ENCODE assay signal across 22 cellular contexts in genomic region chr10:22445460-22445859, GRCh38.
DNase-seq lines count a peak whose midpoint lies in the region; ATAC-seq, FAIRE-seq and TF ChIP-seq lines count a peak whose summit lies in the region.
"Had no signal": no experiment of that assay in that cellular context is flagged by ENCODE, and none has a peak within 500 bp of the region (broad histone marks: within the 10 kb centered on the region; RNA-seq: fewer than 3 reads in every experiment).

No MANE protein-coding gene starts in this region.

- peaks cover 0 to 2% (median 0%) of the 10 kb centered on the region in 5 donors for H3K9me3 Mint-ChIP-seq in CD8-positive, alpha-beta memory T cell
- H3K9me3 Mint-ChIP-seq: CD8-positive, alpha-beta T cell; H9; HFFc6 had no signal

- ATAC-seq in HepG2 = peak; percentile 31; the same call in 1 of the 3 replicates
- no peak for ATAC-seq in right lobe of liver
- ATAC-seq: CD8-positive, alpha-beta T cell; HCT116 had no signal

- in situ Hi-C loops in HepG2 (cut with HindIII; ENCODE audit: extremely low pct_ligation_motif_present, low pct_unique_long_range_greater_than_20kb) = no loop called here

- H3K36me3 ChIP-seq in HepG2 (replicated peaks in 1 of 2; ENCODE audit: control insufficient read depth in 1 of 2, insufficient read depth in 2 of 2, low read length in 2 of 2) = no peaks in the 10 kb centered on the region
- no peaks in the 10 kb centered on the region for H3K36me3 ChIP-seq in right lobe of liver
- no peaks in the 10 kb centered on the region for H3K36me3 ChIP-seq in hepatocyte (replicated peaks; ENCODE audit: insufficient read depth, low read depth)
- H3K36me3 ChIP-seq in mesodermal cell (ENCODE audit: control insufficient read depth, insufficient read depth, low read length) = no peaks in the 10 kb centered on the region
- H3K36me3 ChIP-seq in CD8-positive, alpha-beta memory T cell (ENCODE audit: insufficient read depth, low read length) = no peaks in the 10 kb centered on the region
- no peaks in the 10 kb centered on the region for H3K36me3 ChIP-seq in adrenal gland (replicated peaks in 1 of 2)
- H3K36me3 ChIP-seq: BLaER1 had no signal

- TF ChIP-seq POLR2A in HepG2 (IDR thresholded peaks at IDR 0.05; ENCODE audit: insufficient read depth in 1 of 2, low read depth in 2 of 2, low read length in 2 of 2) = no peak
- no peak for TF ChIP-seq POLR2A in right lobe of liver (IDR thresholded peaks at IDR 0.05)
- no peak for TF ChIP-seq POLR2A in adrenal gland (IDR thresholded peaks at IDR 0.05)

- no peak for TF ChIP-seq CTCF in HepG2 (CRISPR knock-in tag; IDR thresholded peaks at IDR 0.05)
- TF ChIP-seq CTCF in right lobe of liver (IDR thresholded peaks at IDR 0.05) = no peak
- no peak for TF ChIP-seq CTCF in hepatocyte (IDR thresholded peaks at IDR 0.05; ENCODE audit: poor library complexity)
- no peak for TF ChIP-seq CTCF in adrenal gland (IDR thresholded peaks at IDR 0.05)

- H3K27ac Mint-ChIP-seq in CD8-positive, alpha-beta memory T cell = no peak overlapping the region
- H3K27ac Mint-ChIP-seq: B cell; CD8-positive, alpha-beta T cell; H9; HFFc6 had no signal

- TF ChIP-seq RAD21 in HepG2 (CRISPR knock-in tag; IDR thresholded peaks at IDR 0.05) = no peak

- H3K4me1 ChIP-seq in HepG2 (ENCODE audit: insufficient read depth, low read length) (peaks cover 50% of the 10 kb centered on the region), right lobe of liver (no peaks in the 10 kb centered on the region), hepatocyte (ENCODE audit: insufficient read depth) (peaks cover 18% of the 10 kb centered on the region), mesodermal cell (ENCODE audit: control insufficient read depth, insufficient read depth, low read length, poor library complexity, severe bottlenecking) (peaks cover 6% of the 10 kb centered on the region), adrenal gland (replicated peaks in 1 of 2) (no peaks in the 10 kb centered on the region)
- H3K4me1 ChIP-seq in CD8-positive, alpha-beta memory T cell (ENCODE audit: insufficient read depth, low read length) = no peaks in the 10 kb centered on the region
- H3K4me1 ChIP-seq: BLaER1 had no signal

- intact Hi-C loops in HepG2 (cut with micrococcal nuclease; ENCODE audit: unreplicated experiment) = loop anchor here (5.0 kb wide), 1 partner anchor 542 kb away; no protein-coding TSS in a partner anchor
- intact Hi-C loops in right lobe of liver (cut with DNase I) = no loop called here
- intact Hi-C loops in adrenal gland (cut with DNase I) = no loop called here

- no peak overlapping the region for H3K9ac ChIP-seq in HepG2 (ENCODE audit: insufficient read depth, low read depth, low read length)
- H3K9ac ChIP-seq: BLaER1, GM23248 had no signal

- H3K9me3 ChIP-seq in HepG2 (ENCODE audit: low read length) (no peaks in the 10 kb centered on the region), right lobe of liver (no peaks in the 10 kb centered on the region), hepatocyte (ENCODE audit: low read depth) (no peaks in the 10 kb centered on the region), mesodermal cell (ENCODE audit: control insufficient read depth, low read length) (no peaks in the 10 kb centered on the region), adrenal gland (replicated peaks in 1 of 3) (no peaks in the 10 kb centered on the region)
- no peaks in the 10 kb centered on the region for H3K9me3 ChIP-seq in CD8-positive, alpha-beta memory T cell (ENCODE audit: low read length)
- H3K9me3 ChIP-seq: BLaER1 had no signal

- H3K27me3 ChIP-seq in HepG2 (ENCODE audit: control insufficient read depth in 1 of 2, insufficient read depth in 2 of 2, low read length in 2 of 2) (no peaks in the 10 kb centered on the region), right lobe of liver (no peaks in the 10 kb centered on the region), hepatocyte (no peaks in the 10 kb centered on the region), adrenal gland (peaks cover 19% of the 10 kb centered on the region)
- no peaks in the 10 kb centered on the region for H3K27me3 ChIP-seq in CD8-positive, alpha-beta memory T cell (ENCODE audit: insufficient read depth, low read length, poor library complexity, severe bottlenecking)
- H3K27me3 ChIP-seq: BLaER1 had no signal

- H3K27me3 Mint-ChIP-seq in CD8-positive, alpha-beta memory T cell = peaks cover 6 to 34% of the 10 kb centered on the region in 2 donors
- H3K27me3 Mint-ChIP-seq: B cell had no signal

- TF ChIP-seq EP300 in HepG2 (IDR thresholded peaks at IDR 0.05; ENCODE audit: low read depth in 2 of 2, low read length in 2 of 2) (no peak), HepG2 (CRISPR knock-in tag; IDR thresholded peaks at IDR 0.05; ENCODE audit: borderline replicate concordance) (no peak)

- H2AFZ ChIP-seq in HepG2 (ENCODE audit: low read length) = no peak overlapping the region
- H2AFZ ChIP-seq in hepatocyte = peak overlapping the region; percentile 37
- H2AFZ ChIP-seq: GM23248 had no signal

- H3K4me2 ChIP-seq in HepG2 (ENCODE audit: low read depth, low read length) (no peak overlapping the region), hepatocyte (no peak overlapping the region)
- H3K4me2 ChIP-seq: BLaER1 had no signal

- CTCF ChIA-PET in HepG2 (lab: Yijun Ruan, JAX; ENCODE audit: low intra/inter-chr PET ratio, low total read pairs) = no interaction called here
- CTCF ChIA-PET in CD8-positive, alpha-beta memory T cell (lab: Charles Lee) = interaction anchor here (1.0 kb wide), 1 partner anchor 10 kb away, joined by 3 read pairs; no protein-coding TSS in a partner anchor

- H3K4me3 Mint-ChIP-seq in CD8-positive, alpha-beta memory T cell = no peak overlapping the region
- H3K4me3 Mint-ChIP-seq: B cell; CD4-positive, CD25-positive, alpha-beta regulatory T cell; CD8-positive, alpha-beta T cell; H9; HFFc6 had no signal

- DNase-seq in HepG2 (ENCODE audit: low spot score) (no peak), right lobe of liver (no peak), hepatocyte (ENCODE audit: low spot score) (no peak), superior temporal gyrus (ENCODE audit: extremely low spot score) (no peak), adrenal gland (no peak)
- no peak for DNase-seq in CD8-positive, alpha-beta memory T cell
- no peak for DNase-seq in effector CD4-positive, alpha-beta T cell
- DNase-seq: CD4-positive, CD25-positive, alpha-beta regulatory T cell; CD8-positive, alpha-beta T cell; DMS153; DND-41; GM23248; H9; HFFc6 had no signal

- 3% methylated on average over 3 of the region's 3 CpGs for WGBS in HepG2 (ENCODE audit: low lambda C conversion rate)
- 60% methylated on average over 3 of the region's 3 CpGs for WGBS in right lobe of liver (ENCODE audit: insufficient coverage, low coverage, low lambda C conversion rate, missing lambda C conversion rate)
- WGBS in hepatocyte (ENCODE audit: low lambda C conversion rate, missing lambda C conversion rate) = 38% methylated on average over 3 of the region's 3 CpGs
- WGBS in mesodermal cell (ENCODE audit: insufficient coverage in 2 of 2), 2 experiments = 84 to 100% methylated on average over 1 to 2 of the region's 3 CpGs
- WGBS in adrenal gland, 4 donors = 52 to 66% (median 57%) methylated on average over 3 of the region's 3 CpGs

- peaks cover 0 to 9% (median 3%) of the 10 kb centered on the region in 3 donors for H3K36me3 Mint-ChIP-seq in CD8-positive, alpha-beta memory T cell
- H3K36me3 Mint-ChIP-seq: CD4-positive, CD25-positive, alpha-beta regulatory T cell; CD8-positive, alpha-beta T cell had no signal

- no peak for FAIRE-seq in HepG2 (lab: Jason Lieb, UNC)
- FAIRE-seq: A204.1, GM19239 had no signal

- H3K4me3 ChIP-seq in HepG2 (replicated peaks in 1 of 3; ENCODE audit: insufficient read depth in 1 of 3, low read depth in 2 of 3, low read length in 3 of 3) = no peak overlapping the region
- no peak overlapping the region for H3K4me3 ChIP-seq in right lobe of liver
- no peak overlapping the region for H3K4me3 ChIP-seq in hepatocyte
- H3K4me3 ChIP-seq in mesodermal cell (ENCODE audit: extremely low read depth, insufficient read depth, low read length, poor library complexity, severe bottlenecking) = no peak overlapping the region
- no peak overlapping the region for H3K4me3 ChIP-seq in CD8-positive, alpha-beta memory T cell (ENCODE audit: low read length)
- no peak overlapping the region for H3K4me3 ChIP-seq in adrenal gland
- H3K4me3 ChIP-seq: BLaER1, GM23248 had no signal

- H3K27ac ChIP-seq in HepG2 (ENCODE audit: extremely low read length, insufficient read depth, low read length) (no peak overlapping the region), right lobe of liver (no peak overlapping the region), hepatocyte (peak overlapping the region; percentile 17), mesodermal cell (ENCODE audit: low read depth, low read length, severe bottlenecking) (peak overlapping the region; percentile 19), adrenal gland (no peak overlapping the region)
- no peak overlapping the region for H3K27ac ChIP-seq in CD8-positive, alpha-beta memory T cell (ENCODE audit: low read depth, low read length)
- H3K27ac ChIP-seq: 22Rv1, BLaER1, C4-2B, GM23248 had no signal

- no TSS peak for BruUV-seq in HepG2 (replicated peaks; lab: Mats Ljungman, UMichigan)

- POLR2A ChIA-PET in HepG2 (lab: Yijun Ruan, JAX) = no interaction called here
- POLR2A ChIA-PET in CD8-positive, alpha-beta memory T cell (lab: Charles Lee) = interaction anchor here (0.6 to 0.9 kb wide), 2 partner anchors 124 to 994 kb away, joined by 3 read pairs; partner anchors contain the start of gene BMI1

- H4K20me1 ChIP-seq in HepG2 (ENCODE audit: insufficient read depth, low read length) (no peaks in the 10 kb centered on the region), hepatocyte (ENCODE audit: insufficient read depth, poor library complexity, severe bottlenecking) (no peaks in the 10 kb centered on the region)
- H4K20me1 ChIP-seq: BLaER1 had no signal

- H3K9me2 ChIP-seq in hepatocyte (replicated peaks; ENCODE audit: insufficient read depth) = no peaks in the 10 kb centered on the region

- peaks cover 0 to 2% (median 0%) of the 10 kb centered on the region in 3 donors for H3K4me1 Mint-ChIP-seq in CD8-positive, alpha-beta memory T cell
- H3K4me1 Mint-ChIP-seq: H9 had no signal

- H3K79me2 ChIP-seq in HepG2 (ENCODE audit: insufficient read depth, low read length) (no peaks in the 10 kb centered on the region), hepatocyte (no peaks in the 10 kb centered on the region)

TF ChIP-seq in HepG2, 621 proteins besides CTCF, POLR2A, EP300 and RAD21 (continues in another document):
- no peak for TF ChIP-seq ZFP82 (CRISPR knock-in tag; IDR thresholded peaks at IDR 0.05; ENCODE audit: borderline replicate concordance)

Comparison
In these comparisons a context has a peak if more than half of its experiments do, and no peak if none do; other contexts are left out.
1. H3K27ac ChIP-seq: peak in hepatocyte (single experiment) and mesodermal cell (single experiment); none in HepG2 (single experiment), right lobe of liver (0 of 3), CD8-positive, alpha-beta memory T cell (single experiment) and adrenal gland (0 of 5).